Comparison of ENCODE assay signal across 31 cellular contexts in the genomic region with DNA sequence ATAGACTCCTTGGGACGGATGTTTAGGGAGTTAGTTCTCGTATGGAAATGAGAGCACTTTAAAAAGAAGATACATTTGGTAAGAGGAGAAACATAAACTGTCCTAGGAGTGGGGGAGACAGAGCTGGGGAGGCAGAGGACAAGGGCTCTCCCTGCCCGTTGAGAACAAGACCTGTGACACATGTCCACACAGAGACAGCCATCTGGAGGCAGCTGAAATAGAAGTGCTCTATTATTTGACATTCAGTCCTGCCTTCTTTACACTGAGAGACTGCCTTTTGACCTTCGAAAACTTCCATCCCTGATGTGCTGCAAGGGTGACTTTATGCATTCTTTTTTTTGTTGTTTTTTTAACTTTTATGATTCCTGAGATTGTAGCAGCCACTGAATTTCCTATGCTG.
"Had no signal": no experiment of that assay in that cellular context is flagged by ENCODE, and none has a peak within 500 bp of the region (broad histone marks: within the 10 kb centered on the region; RNA-seq: fewer than 3 reads in every experiment).

No MANE protein-coding gene starts in this region.

- H3K9me3 ChIP-seq: colonic mucosa, gastrocnemius medialis, heart left ventricle, left lung, mucosa of descending colon, thoracic aorta, transverse colon, upper lobe of right lung, vagina had no signal

- H2AFZ ChIP-seq: hepatocyte, neural progenitor cell, parathyroid adenoma had no signal

- H3K36me3 Mint-ChIP-seq: mesothelial cell of epicardium; naive B cell; natural killer cell treated with Interleukin-12 subunit alpha and Interleukin-12 subunit beta and Interleukin-15 and Interleukin-18, amount 100 ng/mL, for 72 hours; neural progenitor cell; stimulated activated memory B cell treated with anti-CD40 and anti-IgM and Interleukin-4, amounts not matched to agents 10 μg/mL and 1 μg/mL and 100 μg/mL, for 72 hours had no signal

- H3K27ac Mint-ChIP-seq: dendritic cell treated with granulocyte-macrophage colony-stimulating factor and Interleukin-4, amounts not matched to agents 40 ng/mL and 50 ng/mL, for 4 days; endodermal cell; mesothelial cell of epicardium; natural killer cell treated with Interleukin-12 subunit alpha and Interleukin-12 subunit beta and Interleukin-15 and Interleukin-18, amount 100 ng/mL, for 72 hours; neural progenitor cell; progenitor cell of endocrine pancreas; stimulated activated memory B cell treated with anti-CD40 and anti-IgM and Interleukin-4, amounts not matched to agents 10 μg/mL and 1 μg/mL and 100 μg/mL, for 72 hours had no signal

- H3K27me3 ChIP-seq: colonic mucosa, gastrocnemius medialis, heart left ventricle, hepatocyte, left lung, neural progenitor cell, transverse colon, upper lobe of right lung, vagina had no signal

- FAIRE-seq: islet of Langerhans had no signal

- H3K36me3 ChIP-seq: colonic mucosa, gastrocnemius medialis, heart left ventricle, left lung, neural progenitor cell, thoracic aorta, transverse colon, upper lobe of right lung, vagina had no signal

- H3K9ac ChIP-seq: neural progenitor cell, parathyroid adenoma had no signal

- H3K27me3 Mint-ChIP-seq: dendritic cell treated with granulocyte-macrophage colony-stimulating factor and Interleukin-4, amounts not matched to agents 40 ng/mL and 50 ng/mL, for 4 days; stimulated activated memory B cell treated with anti-CD40 and anti-IgM and Interleukin-4, amounts not matched to agents 10 μg/mL and 1 μg/mL and 100 μg/mL, for 72 hours had no signal

- H3K4me1 ChIP-seq: colonic mucosa, gastrocnemius medialis, left lung, neural progenitor cell, parathyroid adenoma, transverse colon, upper lobe of right lung, vagina had no signal

- DNase-seq: colonic mucosa; effector CD8-positive, alpha-beta T cell; endodermal cell; foreskin fibroblast; gastrocnemius medialis; heart left ventricle; left cardiac atrium; left lung; mesenchymal stem cell; mucosa of descending colon; naive B cell; stimulated activated CD4-positive, alpha-beta T cell treated with anti-CD3 and anti-CD28 coated beads, Interleukin-2, amount 100 ng/mL, for 24 hours; stimulated activated CD4-positive, alpha-beta T cell treated with anti-CD3 and anti-CD28 coated beads, Interleukin-4, amount 100 ng/mL, for 24 hours; stimulated activated naive CD8-positive, alpha-beta T cell treated with anti-CD3 and anti-CD28 coated beads, Interleukin-15, Interleukin-2, amounts not matched to agents 100 U/mL and 50 U/mL, for 24 hours; transverse colon; upper lobe of right lung had no signal

- H3K79me2 ChIP-seq: hepatocyte, parathyroid adenoma had no signal

- ATAC-seq: esophagus mucosa; gastrocnemius medialis; heart left ventricle; left cardiac atrium; left lung; mucosa of descending colon; natural killer cell treated with Interleukin-12 subunit alpha and Interleukin-12 subunit beta and Interleukin-15 and Interleukin-18, amount 100 ng/mL, for 72 hours; sciatic nerve; stimulated activated memory B cell treated with anti-CD40 and anti-IgM and Interleukin-4, amounts not matched to agents 10 μg/mL and 1 μg/mL and 100 μg/mL, for 72 hours; stimulated activated naive CD8-positive, alpha-beta T cell treated with anti-CD3 and anti-CD28 coated beads, Interleukin-15, Interleukin-2, amounts not matched to agents 100 U/mL and 50 U/mL, for 24 hours; upper lobe of right lung had no signal

- H3K4me3 Mint-ChIP-seq: dendritic cell treated with granulocyte-macrophage colony-stimulating factor and Interleukin-4, amounts not matched to agents 40 ng/mL and 50 ng/mL, for 4 days; endodermal cell; mesothelial cell of epicardium; naive B cell; natural killer cell treated with Interleukin-12 subunit alpha and Interleukin-12 subunit beta and Interleukin-15 and Interleukin-18, amount 100 ng/mL, for 72 hours; neural progenitor cell; stimulated activated memory B cell treated with anti-CD40 and anti-IgM and Interleukin-4, amounts not matched to agents 10 μg/mL and 1 μg/mL and 100 μg/mL, for 72 hours had no signal

- H3K27ac ChIP-seq: colonic mucosa, epithelial cell of prostate, gastrocnemius medialis, heart left ventricle, hepatocyte, left lung, neural progenitor cell, parathyroid adenoma, thoracic aorta, upper lobe of right lung, vagina had no signal

- H3K9me3 Mint-ChIP-seq: dendritic cell treated with granulocyte-macrophage colony-stimulating factor and Interleukin-4, amounts not matched to agents 40 ng/mL and 50 ng/mL, for 4 days; endodermal cell; mesothelial cell of epicardium; naive B cell; natural killer cell treated with Interleukin-12 subunit alpha and Interleukin-12 subunit beta and Interleukin-15 and Interleukin-18, amount 100 ng/mL, for 72 hours; neural progenitor cell; stimulated activated memory B cell treated with anti-CD40 and anti-IgM and Interleukin-4, amounts not matched to agents 10 μg/mL and 1 μg/mL and 100 μg/mL, for 72 hours had no signal

- H3K4me2 ChIP-seq: hepatocyte, neural progenitor cell, smooth muscle cell had no signal

- H3K4me1 Mint-ChIP-seq: neural progenitor cell; stimulated activated memory B cell treated with anti-CD40 and anti-IgM and Interleukin-4, amounts not matched to agents 10 μg/mL and 1 μg/mL and 100 μg/mL, for 72 hours had no signal

- H3K4me3 ChIP-seq: colonic mucosa, gastrocnemius medialis, heart left ventricle, hepatocyte, left lung, mucosa of descending colon, neural progenitor cell, smooth muscle cell, thoracic aorta, transverse colon, upper lobe of right lung, vagina had no signal
